ENCODE assay signal across 1 cellular context in the genomic region with DNA sequence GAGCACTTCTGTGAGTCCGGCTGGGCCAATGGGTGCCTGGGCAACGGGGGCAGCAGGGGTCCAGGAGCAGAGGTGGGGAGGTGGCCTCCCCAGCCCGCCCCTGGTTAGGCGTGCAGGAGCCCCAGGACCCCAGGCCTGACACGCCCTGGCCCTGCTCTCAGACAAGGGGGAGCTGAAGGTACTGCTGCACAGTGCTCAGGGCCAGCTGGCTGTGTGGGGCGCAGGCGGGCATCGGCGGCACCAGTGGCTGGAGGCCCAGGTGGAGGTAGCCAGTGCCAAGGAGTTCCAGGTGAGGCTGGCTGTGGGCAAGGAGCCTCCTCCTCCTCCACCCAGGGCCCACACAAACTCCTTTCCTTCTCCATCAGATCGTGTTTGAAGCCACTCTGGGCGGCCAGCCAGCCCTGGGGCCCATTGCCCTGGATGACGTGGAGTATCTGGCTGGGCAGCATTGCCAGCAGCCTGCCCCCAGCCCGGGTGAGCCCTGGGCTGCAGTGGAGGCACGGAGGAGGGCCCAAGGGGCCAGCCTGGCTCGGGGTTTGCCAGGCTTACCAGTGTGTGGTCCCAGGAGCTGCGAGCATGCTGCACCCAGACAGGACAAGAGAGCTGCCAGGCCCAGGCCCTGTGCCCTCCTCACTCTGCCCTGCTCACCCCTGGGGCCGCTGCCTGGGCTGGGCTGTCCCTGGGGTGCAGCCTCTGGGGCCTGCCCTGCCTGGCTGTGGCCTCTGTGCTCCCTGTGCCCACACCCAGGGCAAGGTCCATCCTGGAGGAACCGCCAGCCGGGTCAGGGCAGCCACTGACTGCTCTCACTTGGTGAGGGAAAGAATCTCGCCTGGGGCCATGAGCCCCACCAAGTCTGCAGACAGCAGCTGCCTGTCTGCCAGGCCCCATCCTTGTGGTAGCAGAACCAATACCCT.
TF ChIP-seq lines count a peak whose summit lies in the region.

No MANE protein-coding gene starts in this region.

TF ChIP-seq in IMR-90, 13 proteins besides CTCF, POLR2A, EP300 and RAD21:
- TF ChIP-seq MAFK (IDR thresholded peaks at IDR 0.05; ENCODE audit: low read depth, low read length) (no peak), CEBPB (IDR thresholded peaks at IDR 0.05; ENCODE audit: low read depth, low read length) (no peak), RFX5 (IDR thresholded peaks at IDR 0.05; ENCODE audit: low read depth, low read length) (no peak)
